In the genomic region with DNA sequence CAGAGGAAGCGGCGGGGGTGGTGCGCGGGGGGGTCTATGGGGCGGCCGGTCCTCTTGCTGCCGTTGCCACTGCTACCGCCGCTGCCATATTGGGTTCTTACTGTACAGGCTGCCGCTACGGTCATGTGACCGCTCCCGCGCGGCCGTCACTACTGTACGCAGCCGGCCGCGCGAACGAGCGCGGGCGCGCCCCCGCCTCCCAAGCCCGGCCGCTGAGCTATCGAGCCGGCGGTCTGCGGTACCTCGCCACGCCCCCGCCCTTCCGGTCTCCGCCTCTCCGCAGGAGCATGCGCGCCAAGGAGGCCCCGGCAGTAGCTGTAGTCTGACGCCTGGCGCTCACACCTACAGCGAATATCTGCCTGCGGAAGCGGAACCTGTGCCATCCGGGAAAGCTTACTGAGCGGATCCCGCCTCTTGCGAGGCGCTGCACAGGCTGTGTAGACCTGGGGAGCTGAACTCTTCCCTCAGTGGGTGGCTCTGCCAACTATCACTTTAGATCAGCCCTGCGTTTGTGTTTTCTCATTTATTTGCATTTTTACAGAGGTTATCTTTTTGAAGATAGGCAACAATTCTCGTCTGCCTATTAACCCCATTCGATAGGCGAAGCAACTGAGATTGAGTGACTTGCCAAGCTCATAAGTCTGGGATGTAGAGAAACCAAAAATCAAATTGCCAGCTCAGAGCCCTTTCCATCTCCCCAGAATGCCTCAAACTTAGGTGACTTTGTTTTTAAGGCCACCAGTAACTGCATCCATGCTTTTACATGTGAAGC, we compare ENCODE assay signal across 8 cellular contexts. TPM values are rescaled to one million over a fixed set of nuclear protein-coding genes. Genes with fewer than 3 reads are reported as not detected.
A peak's percentile ranks its signal among the peaks of the same experiment; 100 is the strongest.
DNase-seq lines count a peak whose midpoint lies in the region; ATAC-seq and TF ChIP-seq lines count a peak whose summit lies in the region.

A gene (minus strand): TSS at position 127 of the 772 bp plus-strand sequence. CDS start 265 bp downstream, outside the sequence.

- H3K27ac Mint-ChIP-seq in activated naive CD4-positive, alpha-beta T cell treated with anti-CD3 and anti-CD28 coated beads, Interleukin-2, amount 50 U/mL, for 72 hours: peak within 1 kb of the TSS; percentile 97

- TF ChIP-seq CTCF in omental fat pad (IDR thresholded peaks at IDR 0.05): no peak
- TF ChIP-seq CTCF in testis (IDR thresholded peaks at IDR 0.05): peak in 1 of 3 experiments; percentile 9

- DNase-seq in NCI-H1092 treated with DMSO at 0.1 percent for 48 hours (lab: John Stamatoyannopoulos, UW) (peak; percentile 94), SKM-1 (lab: John Stamatoyannopoulos, UW; ENCODE audit: unreplicated experiment) (peak; percentile 93), glomerular visceral epithelial cell (ENCODE audit: extremely low spot score) (peak; percentile 98), omental fat pad (ENCODE audit: low spot score) (peak; percentile 77), testis (peak; percentile 98)
- peak; percentile 97 to 99 for DNase-seq in activated naive CD4-positive, alpha-beta T cell treated with anti-CD3 and anti-CD28 coated beads, Interleukin-2, amount 50 U/mL, for 72 hours (ENCODE audit: low spot score in 2 of 2)

- WGBS in testis, 2 donors: 1% methylated on average over 18 to 41 of the region's 56 CpGs

- no peaks in the 10 kb centered on the region for H3K27me3 ChIP-seq in testis

- ATAC-seq in HG02610 (IDR thresholded peaks at IDR 0.05; ENCODE audit: unreplicated experiment) (peak; percentile 92), omental fat pad (ENCODE audit: low FRiP score) (peak; percentile 99)
- peak; percentile 88 to 89 for ATAC-seq in activated naive CD4-positive, alpha-beta T cell treated with anti-CD3 and anti-CD28 coated beads, Interleukin-2, amount 50 U/mL, for 72 hours

- no peak for TF ChIP-seq POLR2A in testis (IDR thresholded peaks at IDR 0.05)

- peaks cover 9 to 15% of the 10 kb centered on the region in 2 donors for H3K36me3 Mint-ChIP-seq in activated naive CD4-positive, alpha-beta T cell treated with anti-CD3 and anti-CD28 coated beads, Interleukin-2, amount 50 U/mL, for 72 hours

- no peaks in the 10 kb centered on the region for H3K36me3 ChIP-seq in testis (ENCODE audit: low read depth, missing control alignments)

- no peaks in the 10 kb centered on the region for H3K9me3 ChIP-seq in testis

- peaks cover 8% of the 10 kb centered on the region for H3K4me1 ChIP-seq in testis

- H3K9me3 Mint-ChIP-seq in activated naive CD4-positive, alpha-beta T cell treated with anti-CD3 and anti-CD28 coated beads, Interleukin-2, amount 50 U/mL, for 72 hours: no peaks in the 10 kb centered on the region

- peak within 1 kb of the TSS; percentile 80 for H3K4me3 ChIP-seq in GM08714 (ENCODE audit: low read length)
- H3K4me3 ChIP-seq in testis: peak within 1 kb of the TSS; percentile 91 to 92

- H3K27ac ChIP-seq in testis: peak within 1 kb of the TSS; percentile 84 to 95

- intact Hi-C loops in testis (cut with DNase I; ENCODE audit: low total_unique reads): no loop called here

RNA-seq across cellular contexts. Expression of the gene that starts here (rescaled TPM):
- total RNA-seq in activated naive CD4-positive, alpha-beta T cell treated with anti-CD3 and anti-CD28 coated beads, Interleukin-2, amount 50 U/mL, for 72 hours: 10 to 100 TPM; 31.8 to 40.2 TPM
- total RNA-seq in omental fat pad: 10 to 100 TPM; 15.4 to 19.7 (median 17.6) TPM
- 10 to 100 TPM; 40.9 to 51.9 TPM for total RNA-seq in testis
- 43.3 TPM for polyA plus RNA-seq in testis (ENCODE audit: insufficient read depth, low read depth, low replicate concordance)

Comparison
In these comparisons a context has a peak if more than half of its experiments do, and no peak if none do; other contexts are left out.
1. Peak in every context shown above with its lines: DNase-seq, ATAC-seq, H3K4me3 ChIP-seq and H3K27ac ChIP-seq.